ENCODE assay signal across 12 cellular contexts in the genomic region with DNA sequence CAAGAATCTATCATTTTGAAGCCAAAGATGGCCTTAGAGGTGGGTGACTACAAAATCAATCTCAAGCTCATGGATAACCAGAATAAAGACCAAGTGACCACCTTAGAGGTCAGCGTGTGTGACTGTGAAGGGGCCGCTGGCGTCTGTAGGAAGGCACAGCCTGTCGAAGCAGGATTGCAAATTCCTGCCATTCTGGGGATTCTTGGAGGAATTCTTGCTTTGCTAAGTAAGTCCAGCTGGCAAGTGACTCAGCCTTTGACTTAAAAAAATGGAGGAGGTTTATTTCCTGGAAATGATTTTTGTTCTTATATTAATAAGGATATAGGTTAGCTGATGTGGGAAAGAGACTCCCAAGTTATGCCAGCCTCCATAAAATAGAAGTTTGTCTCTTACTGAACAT. TPM values are rescaled to one million over a fixed set of nuclear protein-coding genes. Genes with fewer than 3 reads are reported as not detected.
DNase-seq lines count a peak whose midpoint lies in the region; ATAC-seq and TF ChIP-seq lines count a peak whose summit lies in the region.
"Had no signal": no experiment of that assay in that cellular context is flagged by ENCODE, and none has a peak within 500 bp of the region (broad histone marks: within the 10 kb centered on the region; RNA-seq: fewer than 3 reads in every experiment).

No MANE protein-coding gene starts in this region.

- no peak overlapping the region for H3K4me3 ChIP-seq in fibroblast of villous mesenchyme (ENCODE audit: low read depth, low read length)
- no peak overlapping the region for H3K4me3 ChIP-seq in transverse colon

- no peaks in the 10 kb centered on the region for H3K4me1 Mint-ChIP-seq in progenitor cell of endocrine pancreas (ENCODE audit: low read depth)

- no peaks in the 10 kb centered on the region for H3K4me1 ChIP-seq in transverse colon

- no peak overlapping the region for H3K27ac ChIP-seq in transverse colon

- H3K27me3 ChIP-seq in transverse colon = no peaks in the 10 kb centered on the region

- H3K27me3 Mint-ChIP-seq in progenitor cell of endocrine pancreas = no peaks in the 10 kb centered on the region

- peaks cover 47% of the 10 kb centered on the region for H3K36me3 Mint-ChIP-seq in progenitor cell of endocrine pancreas (ENCODE audit: insufficient read depth)

- H3K36me3 ChIP-seq in transverse colon = peaks cover 0 to 8% (median 3%) of the 10 kb centered on the region in 4 donors

- no peak for TF ChIP-seq CTCF in fibroblast of villous mesenchyme (IDR thresholded peaks at IDR 0.05; ENCODE audit: insufficient read depth, low read depth, low read length)
- TF ChIP-seq CTCF in progenitor cell of endocrine pancreas (IDR thresholded peaks at IDR 0.05; ENCODE audit: unreplicated experiment) = no peak
- TF ChIP-seq CTCF in transverse colon (IDR thresholded peaks at IDR 0.05) = no peak

- TF ChIP-seq POLR2A in transverse colon (IDR thresholded peaks at IDR 0.05) = no peak

- TF ChIP-seq EP300 in transverse colon (IDR thresholded peaks at IDR 0.05; ENCODE audit: low read depth) = no peak

- intact Hi-C loops in transverse colon (cut with DNase I; ENCODE audit: low total_unique reads) = no loop called here

- peak overlapping the region; percentile 13 for H3K27ac Mint-ChIP-seq in progenitor cell of endocrine pancreas

- no peak overlapping the region for H3K4me3 Mint-ChIP-seq in progenitor cell of endocrine pancreas (ENCODE audit: low read depth)

- 77 to 84% methylated on average over 4 of the region's 4 CpGs for WGBS in transverse colon (ENCODE audit: low coverage in 1 of 2), 2 donors

- DNase-seq in GM04504 (ENCODE audit: low read depth) = peak; percentile 66
- peak; percentile 69 for DNase-seq in fibroblast of villous mesenchyme (ENCODE audit: low read depth)
- no peak for DNase-seq in progenitor cell of endocrine pancreas (ENCODE audit: low spot score, unreplicated experiment)
- no peak for DNase-seq in transverse colon
- no peak for DNase-seq in stimulated activated CD4-positive, alpha-beta T cell treated with anti-CD3 and anti-CD28 coated beads, Interleukin-1b, Interleukin-23, amount 100 ng/mL, for 48 hours
- no peak for DNase-seq in NCI-H510A treated with DMSO at 0.1 percent for 48 hours (lab: John Stamatoyannopoulos, UW)
- DNase-seq: amygdala, DND-41, midbrain, NCI-H1048 had no signal

- ATAC-seq in SK-N-SH treated with all-trans-retinoic acid at 6 μM for 48 hours (peak; percentile 90), HG02678 (IDR thresholded peaks at IDR 0.05; ENCODE audit: unreplicated experiment) (no peak)

- H3K9me3 ChIP-seq in transverse colon = no peaks in the 10 kb centered on the region

- in situ Hi-C loops in transverse colon (cut with MboI; ENCODE audit: low pct_ligation_motif_present in 1 of 4, low pct_unique_long_range_greater_than_20kb in 1 of 4, low sequenced_read_pairs in 3 of 4) = loop anchor here in 1 of 4 donors (25.0 kb wide), 1 partner anchor 261 kb away; no protein-coding TSS in a partner anchor

- no peaks in the 10 kb centered on the region for H3K9me3 Mint-ChIP-seq in progenitor cell of endocrine pancreas (ENCODE audit: low read depth)

TF ChIP-seq in SK-N-SH treated with all-trans-retinoic acid at 6 μM for 48 hours, 23 proteins besides CTCF, POLR2A, EP300 and RAD21:
- TF ChIP-seq, protein P1, sequence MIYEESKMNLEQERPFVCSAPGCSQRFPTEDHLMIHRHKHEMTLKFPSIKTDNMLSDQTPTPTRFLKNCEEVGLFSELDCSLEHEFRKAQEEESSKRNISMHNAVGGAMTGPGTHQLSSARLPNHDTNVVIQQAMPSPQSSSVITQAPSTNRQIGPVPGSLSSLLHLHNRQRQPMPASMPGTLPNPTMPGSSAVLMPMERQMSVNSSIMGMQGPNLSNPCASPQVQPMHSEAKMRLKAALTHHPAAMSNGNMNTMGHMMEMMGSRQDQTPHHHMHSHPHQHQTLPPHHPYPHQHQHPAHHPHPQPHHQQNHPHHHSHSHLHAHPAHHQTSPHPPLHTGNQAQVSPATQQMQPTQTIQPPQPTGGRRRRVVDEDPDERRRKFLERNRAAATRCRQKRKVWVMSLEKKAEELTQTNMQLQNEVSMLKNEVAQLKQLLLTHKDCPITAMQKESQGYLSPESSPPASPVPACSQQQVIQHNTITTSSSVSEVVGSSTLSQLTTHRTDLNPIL (CRISPR knock-in tag; IDR thresholded peaks at IDR 0.05; ENCODE audit: low read depth) = no peak
- no peak for TF ChIP-seq ZNF565 (CRISPR knock-in tag; conservative IDR thresholded peaks at IDR 0.05; ENCODE audit: low read depth)
- TF ChIP-seq ZC3H10 (CRISPR knock-in tag; IDR thresholded peaks at IDR 0.05) = no peak
- peak; percentile 44; the same call in 1 of the 2 replicates for TF ChIP-seq ISL1 (CRISPR knock-in tag; IDR thresholded peaks at IDR 0.05)
- TF ChIP-seq ZNF8 (CRISPR knock-in tag; IDR thresholded peaks at IDR 0.05) = no peak

RNA-seq across cellular contexts. Expression of a gene that starts 19.9 kb away (rescaled TPM):
- total RNA-seq in fibroblast of villous mesenchyme (26.4 and 37.1 TPM in 2 replicates), progenitor cell of endocrine pancreas (14.1 and 14.8 TPM in 2 replicates), transverse colon (10 to 100 TPM; 10.6 to 55.4 (median 22.8) TPM)

Comparison
In these comparisons a context has a peak if more than half of its experiments do, and no peak if none do; other contexts are left out.
1. DNase-seq: peak in GM04504 (single experiment) and fibroblast of villous mesenchyme (single experiment); none in progenitor cell of endocrine pancreas (single experiment), transverse colon (single experiment), stimulated activated CD4-positive, alpha-beta T cell treated with anti-CD3 and anti-CD28 coated beads, Interleukin-1b, Interleukin-23, amount 100 ng/mL, for 48 hours (single experiment) and NCI-H510A treated with DMSO at 0.1 percent for 48 hours (single experiment).